ENCODE assay signal across 8 cellular contexts in genomic region chr1:94854458-94855306, GRCh38. TPM values are rescaled to one million over a fixed set of nuclear protein-coding genes. Genes with fewer than 3 reads are reported as not detected.
DNase-seq lines count a peak whose midpoint lies in the region; ATAC-seq and TF ChIP-seq lines count a peak whose summit lies in the region.

No MANE protein-coding gene starts in this region.

- H3K27ac ChIP-seq in adrenal gland: peak overlapping the region in 4 of 5 donors; percentile 19 to 92 (median 78)
- H3K27ac ChIP-seq in left ventricle myocardium inferior (replicated peaks): peak overlapping the region; percentile 74
- peak overlapping the region; percentile 65 for H3K27ac ChIP-seq in upper lobe of right lung

- WGBS in adrenal gland, 4 donors: 11 to 21% (median 13%) methylated on average over 10 to 21 of the region's 21 CpGs

- H3K4me3 ChIP-seq in adrenal gland: peak overlapping the region in 2 of 4 donors; percentile 44 to 58
- H3K4me3 ChIP-seq in left ventricle myocardium inferior: peak overlapping the region; percentile 63
- peak overlapping the region; percentile 43 for H3K4me3 ChIP-seq in upper lobe of right lung

- H3K27me3 ChIP-seq in adrenal gland (no peaks in the 10 kb centered on the region), left ventricle myocardium inferior (ENCODE audit: low read depth) (no peaks in the 10 kb centered on the region), upper lobe of right lung (no peaks in the 10 kb centered on the region)

- H3K9me3 ChIP-seq in adrenal gland (replicated peaks in 1 of 3) (no peaks in the 10 kb centered on the region), left ventricle myocardium inferior (replicated peaks) (no peaks in the 10 kb centered on the region), upper lobe of right lung (no peaks in the 10 kb centered on the region)

- H3K36me3 ChIP-seq in adrenal gland (replicated peaks in 1 of 2) (no peaks in the 10 kb centered on the region), left ventricle myocardium inferior (no peaks in the 10 kb centered on the region), upper lobe of right lung (no peaks in the 10 kb centered on the region)

- TF ChIP-seq POLR2A in adrenal gland (IDR thresholded peaks at IDR 0.05): no peak

- H3K4me1 ChIP-seq in adrenal gland (replicated peaks in 1 of 2): peaks cover 0 to 13% of the 10 kb centered on the region in 2 donors
- H3K4me1 ChIP-seq in left ventricle myocardium inferior: peaks cover 36% of the 10 kb centered on the region
- peaks cover 8% of the 10 kb centered on the region for H3K4me1 ChIP-seq in upper lobe of right lung

- peak; percentile 98 for ATAC-seq in HG02610 (IDR thresholded peaks at IDR 0.05; ENCODE audit: unreplicated experiment)
- peak; percentile 97 for ATAC-seq in upper lobe of right lung

- TF ChIP-seq CTCF in GM12801 (IDR thresholded peaks at IDR 0.05; ENCODE audit: extremely low read depth, insufficient read length): peak; percentile 27
- peak; percentile 84 to 99 (median 95) for TF ChIP-seq CTCF in adrenal gland (IDR thresholded peaks at IDR 0.05)
- TF ChIP-seq CTCF in left ventricle myocardium inferior (IDR thresholded peaks at IDR 0.05; ENCODE audit: borderline replicate concordance): peak; percentile 95
- TF ChIP-seq CTCF in upper lobe of right lung (IDR thresholded peaks at IDR 0.05): peak; percentile 91

- DNase-seq in NCI-H1048 (lab: John Stamatoyannopoulos, UW) (peak; percentile 77), SKM-1 treated with dmso at 0.1 percent for 144 hours (lab: John Stamatoyannopoulos, UW; ENCODE audit: unreplicated experiment) (peak; percentile 60), adrenal gland (peak; percentile 88 to 97 (median 93)), left ventricle myocardium inferior (peak; percentile 84), posterior cingulate gyrus (peak; percentile 64 to 97 (median 82)), upper lobe of right lung (peak; percentile 90)

- intact Hi-C loops in adrenal gland (cut with DNase I) (loop anchor here (5.0 to 10.0 kb wide), 2 partner anchors 70 to 188 kb away; partner anchors contain the start of gene CNN3 (in 1 of the 2)), left ventricle myocardium inferior (cut with micrococcal nuclease) (loop anchor here (5.0 kb wide), 1 partner anchor 188 kb away; no protein-coding TSS in a partner anchor), posterior cingulate gyrus (cut with DNase I) (loop anchor here (1.0 to 2.0 kb wide), 2 partner anchors 72 to 189 kb away; partner anchors contain the start of gene CNN3), upper lobe of right lung (cut with DNase I) (loop anchor here (5.0 to 10.0 kb wide), 2 partner anchors 70 to 188 kb away; partner anchors contain the start of gene CNN3)

RNA-seq across cellular contexts. Expression of gene SLC44A3, which starts 34.5 kb away (rescaled TPM):
- 10 to 100 TPM in 3 of 8 donors, 1 to 10 TPM in 5; 6.6 to 26.2 (median 9.5) TPM for total RNA-seq in adrenal gland
- polyA plus RNA-seq in adrenal gland: 10 to 100 TPM in 1 of 3 donors, 1 to 10 TPM in 2; 4.2 to 21.0 (median 7.3) TPM
- 5.9 TPM for total RNA-seq in left ventricle myocardium inferior
- total RNA-seq in upper lobe of right lung: 31.6 TPM

Comparison
In these comparisons a context has a peak if more than half of its experiments do, and no peak if none do; other contexts are left out.
1. CTCF ChIP-seq: peak in every context shown above with its lines; median percentile 95 in adrenal gland; 95 in left ventricle myocardium inferior; 91 in upper lobe of right lung; 27 in GM12801.